3 cellular contexts compared by ENCODE assay signal in the genomic region with DNA sequence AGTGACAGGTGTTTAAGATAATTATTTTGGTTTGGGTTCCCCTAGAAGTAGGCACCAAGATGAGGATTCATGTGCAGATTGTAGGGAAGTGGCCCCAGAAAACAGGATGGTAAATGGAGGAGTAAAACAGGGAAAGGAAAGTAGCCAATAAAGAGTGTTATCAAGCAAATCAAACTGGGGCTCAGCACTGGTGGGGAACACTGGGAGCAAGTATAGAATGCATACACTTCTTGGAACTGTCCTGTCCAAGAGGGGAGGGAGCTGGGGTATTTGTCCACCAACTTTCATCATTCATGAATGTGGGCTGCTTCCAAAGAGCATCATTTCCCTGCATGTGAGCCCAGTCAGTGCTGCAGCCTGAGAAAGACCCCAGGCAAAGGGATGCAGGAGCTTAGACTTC.
"Had no signal": no experiment of that assay in that cellular context is flagged by ENCODE, and none has a peak within 500 bp of the region (broad histone marks: within the 10 kb centered on the region; RNA-seq: fewer than 3 reads in every experiment).

No MANE protein-coding gene starts in this region.

- DNase-seq: GDM1, GF-D8 had no signal

- H3K4me3 ChIP-seq: GM12878 had no signal

- ATAC-seq: GM12878 had no signal
